12 cellular contexts compared by ENCODE assay signal in the genomic region with DNA sequence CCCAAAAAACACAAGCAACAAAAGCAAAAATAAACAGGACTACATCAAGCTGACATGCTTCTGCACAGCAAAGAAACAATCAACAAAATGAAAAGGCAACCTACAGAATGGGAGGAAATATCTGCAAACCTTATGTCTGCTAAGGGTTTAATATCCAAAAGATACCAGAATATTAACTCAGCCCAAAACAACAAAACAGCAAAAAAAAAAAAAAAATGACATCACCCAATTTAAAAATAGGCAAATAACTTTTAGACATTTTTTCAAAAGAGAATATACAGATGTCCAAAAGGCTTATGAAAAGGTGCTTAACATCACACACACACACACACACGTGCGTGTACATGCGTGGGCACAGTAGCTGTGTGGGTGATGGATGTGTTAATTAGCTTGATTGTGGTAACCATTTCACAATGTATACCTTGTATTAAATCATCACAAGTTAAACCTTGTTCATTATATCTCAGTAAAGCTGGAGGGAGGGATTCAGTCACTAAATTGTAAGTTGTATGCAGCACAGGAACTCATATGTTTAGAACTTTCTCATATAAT.
"Had no signal": no experiment of that assay in that cellular context is flagged by ENCODE, and none has a peak within 500 bp of the region (broad histone marks: within the 10 kb centered on the region; RNA-seq: fewer than 3 reads in every experiment).

No MANE protein-coding gene starts in this region.

- H3K27me3 Mint-ChIP-seq: activated B cell treated with CpG ODN at 0.5 μM for 24 hours; activated CD4-positive, alpha-beta T cell treated with anti-CD3 and anti-CD28 coated beads, Interleukin-2, amount 10 ng/mL, durations not matched to agents 24 days and 14 days; activated naive CD8-positive, alpha-beta T cell treated with anti-CD3 and anti-CD28 coated beads for 36 hours had no signal

- ATAC-seq: stimulated activated effector memory CD8-positive, alpha-beta T cell treated with anti-CD3 and anti-CD28 coated beads, Interleukin-12 subunit alpha, Interleukin-12 subunit beta, amount 100 ng/mL, for 72 hours had no signal

- H3K27ac ChIP-seq: tibial artery, vagina had no signal

- H3K4me3 Mint-ChIP-seq: activated B cell treated with CpG ODN at 0.5 μM for 24 hours; activated CD4-positive, alpha-beta T cell treated with anti-CD3 and anti-CD28 coated beads, Interleukin-2, amount 10 ng/mL, durations not matched to agents 24 days and 14 days; activated naive CD8-positive, alpha-beta T cell treated with anti-CD3 and anti-CD28 coated beads for 36 hours; endodermal cell; stimulated activated effector memory CD8-positive, alpha-beta T cell treated with anti-CD3 and anti-CD28 coated beads, Interleukin-12 subunit alpha, Interleukin-12 subunit beta, amount 100 ng/mL, for 72 hours had no signal

- H3K36me3 ChIP-seq: tibial artery had no signal

- H3K27me3 ChIP-seq: tibial artery, vagina had no signal

- DNase-seq: activated B cell treated with CpG ODN at 0.5 μM for 24 hours; activated CD4-positive, alpha-beta T cell treated with anti-CD3 and anti-CD28 coated beads, Interleukin-2, amount 10 ng/mL, durations not matched to agents 24 days and 14 days; activated CD8-positive, alpha-beta memory T cell treated with anti-CD3 and anti-CD28 coated beads for 24 hours; activated gamma-delta T cell treated with Interleukin-2 at 50 U/mL for 16 hours; activated naive CD8-positive, alpha-beta T cell treated with anti-CD3 and anti-CD28 coated beads for 36 hours; anterior cingulate cortex; dermis blood vessel endothelial cell; endodermal cell; hippocampal formation; tibial artery had no signal

- H3K4me3 ChIP-seq: tibial artery, vagina had no signal

- H3K9me3 ChIP-seq: tibial artery, vagina had no signal

- H3K27ac Mint-ChIP-seq: activated B cell treated with CpG ODN at 0.5 μM for 24 hours; activated CD4-positive, alpha-beta T cell treated with anti-CD3 and anti-CD28 coated beads, Interleukin-2, amount 10 ng/mL, durations not matched to agents 24 days and 14 days; activated naive CD8-positive, alpha-beta T cell treated with anti-CD3 and anti-CD28 coated beads for 36 hours; endodermal cell; stimulated activated effector memory CD8-positive, alpha-beta T cell treated with anti-CD3 and anti-CD28 coated beads, Interleukin-12 subunit alpha, Interleukin-12 subunit beta, amount 100 ng/mL, for 72 hours had no signal
